In the genomic region with DNA sequence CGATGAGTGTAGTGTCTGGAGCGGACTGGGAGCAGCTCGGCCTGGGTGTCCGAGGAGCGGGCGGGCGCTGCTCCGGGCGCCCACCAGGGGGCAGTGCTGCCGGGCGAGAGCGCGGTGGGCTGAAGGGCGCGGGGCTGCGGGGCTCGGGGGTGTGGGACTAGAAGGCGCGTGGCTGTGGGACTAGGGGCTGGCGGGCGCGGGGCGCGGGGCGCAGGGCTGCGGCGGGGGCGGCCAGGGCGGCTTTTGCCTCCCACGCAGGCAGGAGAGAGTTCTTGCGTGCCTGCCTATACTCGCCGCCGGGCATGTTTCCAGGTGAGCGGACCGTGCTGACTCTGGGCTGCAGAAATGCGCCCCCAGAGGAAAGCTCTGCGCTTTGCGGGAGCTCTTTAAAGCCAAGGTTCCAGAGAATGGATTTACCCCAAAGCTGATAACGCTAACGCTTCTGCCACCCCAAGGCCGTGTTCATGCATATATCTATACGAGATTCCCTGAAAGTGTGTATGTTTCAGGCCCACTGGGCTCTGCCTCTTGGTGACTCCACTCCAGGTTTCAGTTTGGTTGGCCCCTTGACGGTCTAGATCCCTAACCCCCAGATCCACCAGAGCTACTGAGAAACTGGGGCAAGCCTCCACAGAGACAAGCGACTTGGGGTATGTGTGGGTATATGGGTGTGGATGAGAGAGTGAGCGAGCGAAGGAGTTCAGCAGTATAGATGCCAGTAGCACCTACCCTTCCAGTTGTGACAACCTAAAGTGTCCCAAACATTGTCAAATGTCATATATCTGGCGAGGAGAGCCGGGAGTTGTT, we compare ENCODE assay signal across 8 cellular contexts. TPM values are rescaled to one million over a fixed set of nuclear protein-coding genes. Genes with fewer than 3 reads are reported as not detected.
DNase-seq lines count a peak whose midpoint lies in the region; ATAC-seq lines count a peak whose summit lies in the region.

No MANE protein-coding gene starts in this region.

- H3K27ac ChIP-seq in substantia nigra (ENCODE audit: low read depth, low read length, poor library complexity, severe bottlenecking), result peak overlapping the region; percentile 71

- ATAC-seq in GM19372 (IDR thresholded peaks at IDR 0.05; ENCODE audit: low read depth, unreplicated experiment), result peak; percentile 95
- ATAC-seq in HG03460 (IDR thresholded peaks at IDR 0.05; ENCODE audit: unreplicated experiment), result peak; percentile 94

- peak; percentile 44 for DNase-seq in CD1c-positive myeloid dendritic cell (ENCODE audit: extremely low spot score)
- DNase-seq in RKO (ENCODE audit: low spot score), result peak; percentile 88
- DNase-seq in activated gamma-delta T cell treated with Interleukin-2 at 50 U/mL for 16 hours, result peak; percentile 65
- DNase-seq in globus pallidus (ENCODE audit: low spot score), result peak; percentile 68
- DNase-seq in occipital lobe (lab: John Stamatoyannopoulos, UW), result peak; percentile 76
- peak in 43 of 49 donors; percentile 11 to 89 (median 65) for DNase-seq in substantia nigra (lab: John Stamatoyannopoulos, UW)

RNA-seq across cellular contexts. Expression of a gene that starts 56.2 kb away (rescaled TPM):
- 11.4 TPM for total RNA-seq in occipital lobe

Comparison
In these comparisons a context has a peak if more than half of its experiments do, and no peak if none do; other contexts are left out.
1. Peak in every context shown above with its lines: DNase-seq, ATAC-seq and H3K27ac ChIP-seq.